Comparison of ENCODE assay signal across 8 cellular contexts in the genomic region with DNA sequence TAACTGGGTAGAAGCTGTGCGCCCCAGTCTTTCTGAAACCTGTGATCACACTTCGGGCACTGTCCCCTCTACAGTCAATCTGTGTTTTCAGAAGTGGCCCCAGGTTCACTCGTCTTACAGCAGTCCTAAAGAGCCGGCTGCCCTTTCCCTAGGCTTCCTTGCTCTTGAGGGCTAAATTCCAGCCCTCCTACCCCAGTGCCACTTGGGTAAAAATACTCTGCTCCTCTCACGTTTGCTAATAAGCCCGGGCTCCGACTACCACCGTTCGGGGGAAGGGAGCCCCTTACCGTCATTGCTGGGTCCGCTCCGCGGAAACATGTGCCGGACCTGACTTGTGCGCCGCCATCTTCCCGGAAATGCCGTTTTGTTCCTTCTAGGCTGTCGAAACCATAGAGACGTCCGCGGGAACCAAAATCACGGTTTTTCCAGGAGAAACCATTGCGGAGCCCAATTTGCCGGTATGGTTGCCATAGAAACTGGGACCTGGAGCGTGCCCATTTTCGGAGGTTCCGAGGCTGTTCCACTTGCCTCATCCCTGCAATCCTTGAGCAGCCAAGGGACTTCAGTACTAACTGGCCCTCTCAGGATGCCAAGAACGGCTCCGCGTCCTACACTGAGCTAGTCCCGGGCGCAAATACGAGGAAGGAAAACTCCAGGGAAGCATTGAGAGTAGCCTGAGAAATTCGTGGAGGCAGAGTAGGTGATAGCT. TPM values are rescaled to one million over a fixed set of nuclear protein-coding genes. Genes with fewer than 3 reads are reported as not detected.
A peak's percentile ranks its signal among the peaks of the same experiment; 100 is the strongest.
DNase-seq lines count a peak whose midpoint lies in the region; ATAC-seq and TF ChIP-seq lines count a peak whose summit lies in the region.

Gene GPATCH4, minus strand, starts transcription at position 358 of the 709 bp plus-strand sequence.

- no peak for TF ChIP-seq CTCF in omental fat pad (IDR thresholded peaks at IDR 0.05)

- H3K27me3 Mint-ChIP-seq in activated naive CD8-positive, alpha-beta T cell: no peaks in the 10 kb centered on the region

- H3K4me3 Mint-ChIP-seq in activated naive CD8-positive, alpha-beta T cell: peak within 1 kb of the TSS; percentile 94

- peak; percentile 71 for ATAC-seq in GM21447 (IDR thresholded peaks at IDR 0.05; ENCODE audit: unreplicated experiment)
- ATAC-seq in omental fat pad (ENCODE audit: low FRiP score): peak; percentile 85

- peak; percentile 90 for DNase-seq in CD1c-positive myeloid dendritic cell (ENCODE audit: extremely low spot score)
- DNase-seq in NCI-H1048 (lab: John Stamatoyannopoulos, UW): peak; percentile 90
- DNase-seq in SKM-1 treated with dmso at 0.1 percent for 144 hours (lab: John Stamatoyannopoulos, UW; ENCODE audit: unreplicated experiment): peak; percentile 81
- peak; percentile 89 for DNase-seq in glomerular visceral epithelial cell (ENCODE audit: extremely low spot score)
- DNase-seq in omental fat pad (ENCODE audit: low spot score): peak; percentile 57

- H3K27ac ChIP-seq in temporal lobe (ENCODE audit: low read depth, low read length): peak within 1 kb of the TSS; percentile 58

- H3K36me3 Mint-ChIP-seq in activated naive CD8-positive, alpha-beta T cell: peaks cover 3% of the 10 kb centered on the region

- H3K27ac Mint-ChIP-seq in activated naive CD8-positive, alpha-beta T cell: peak within 1 kb of the TSS; percentile 100

- peaks cover 32% of the 10 kb centered on the region for H3K4me1 Mint-ChIP-seq in activated naive CD8-positive, alpha-beta T cell (ENCODE audit: low read depth)

- H3K9me3 Mint-ChIP-seq in activated naive CD8-positive, alpha-beta T cell (ENCODE audit: low read depth): no peaks in the 10 kb centered on the region

RNA-seq across cellular contexts. Expression of gene GPATCH4, which starts in this region (rescaled TPM):
- total RNA-seq in omental fat pad (10 to 100 TPM; 30.2 to 77.5 (median 35.5) TPM), temporal lobe (5.4 TPM)

Comparison
In these comparisons a context has a peak if more than half of its experiments do, and no peak if none do; other contexts are left out.
1. Peak in every context shown above with its lines: DNase-seq, ATAC-seq and H3K27ac ChIP-seq.